Comparison of ENCODE assay signal across 1 cellular context in the genomic region with DNA sequence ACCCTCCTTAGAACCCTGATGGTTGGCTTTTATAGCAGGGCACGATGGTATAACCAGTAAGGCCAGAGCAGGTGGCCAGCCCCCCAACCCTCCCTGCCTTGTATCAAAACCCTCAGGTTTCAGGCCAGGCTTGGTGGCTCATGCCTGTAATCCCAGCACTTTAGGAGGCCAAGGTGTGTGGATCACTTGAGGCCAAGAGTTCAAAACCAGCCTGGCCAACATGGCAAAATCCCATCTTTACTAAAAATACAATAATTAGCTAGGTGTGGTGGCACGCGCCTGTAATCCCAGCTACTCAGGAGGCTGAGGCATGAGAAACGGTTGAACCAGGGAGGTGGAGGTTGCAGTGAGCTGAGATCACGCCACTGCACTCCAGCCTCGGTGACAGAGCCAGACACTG. TPM values are rescaled to one million over a fixed set of nuclear protein-coding genes. Genes with fewer than 3 reads are reported as not detected.
"Had no signal": no experiment of that assay in that cellular context is flagged by ENCODE, and none has a peak within 500 bp of the region (broad histone marks: within the 10 kb centered on the region; RNA-seq: fewer than 3 reads in every experiment).

No MANE protein-coding gene starts in this region.

RNA-seq across cellular contexts. Expression of a gene that starts 50.0 kb away (rescaled TPM):
- total RNA-seq: G401 had no signal
